Comparison of ENCODE assay signal across 17 cellular contexts in genomic region chr20:62823688-62824475, GRCh38. TPM values are rescaled to one million over a fixed set of nuclear protein-coding genes. Genes with fewer than 3 reads are reported as not detected.
DNase-seq lines count a peak whose midpoint lies in the region; ATAC-seq, FAIRE-seq and TF ChIP-seq lines count a peak whose summit lies in the region.
"Had no signal": no experiment of that assay in that cellular context is flagged by ENCODE, and none has a peak within 500 bp of the region (broad histone marks: within the 10 kb centered on the region; RNA-seq: fewer than 3 reads in every experiment).

No MANE protein-coding gene starts in this region.

- ATAC-seq in K562 (no peak), esophagus mucosa (no peak)

- POLR2A ChIA-PET in K562 (lab: Yijun Ruan, JAX) = interaction anchor here (0.6 to 1.5 kb wide), 5 partner anchors 17 to 309 kb away, joined by 3 to 6 read pairs (median 3); partner anchors contain the start of gene GID8

- H3K36me3 ChIP-seq in Karpas-422 (ENCODE audit: insufficient read depth, low read length) = no peaks in the 10 kb centered on the region
- H3K36me3 ChIP-seq in K562 (ENCODE audit: control insufficient read depth, insufficient read depth, low read length) = no peaks in the 10 kb centered on the region
- no peaks in the 10 kb centered on the region for H3K36me3 ChIP-seq in smooth muscle cell (ENCODE audit: low read depth)
- H3K36me3 ChIP-seq: heart left ventricle had no signal

- H3K79me2 ChIP-seq in Karpas-422 (ENCODE audit: low read length) (no peaks in the 10 kb centered on the region), K562 (ENCODE audit: control insufficient read depth, insufficient read depth, low read length) (no peaks in the 10 kb centered on the region), smooth muscle cell (ENCODE audit: low read depth) (no peaks in the 10 kb centered on the region)

- in situ Hi-C loops in K562 (cut with MboI) = loop anchor here (10.0 kb wide), 1 partner anchor 191 kb away; no protein-coding TSS in a partner anchor

- no peak for TF ChIP-seq POLR2A in K562 (conservative IDR thresholded peaks at IDR 0.05)

- H3K4me3 ChIP-seq in Karpas-422 (ENCODE audit: low read length) (no peak overlapping the region), K562 (no peak overlapping the region), smooth muscle cell (no peak overlapping the region)

- H4K20me1 ChIP-seq in Karpas-422 (ENCODE audit: insufficient read depth, low read depth, low read length) (0 out of 2 replicates have a peak, but pooled peaks cover under 1% of the 10 kb centered on the region), K562 (replicated peaks; ENCODE audit: control insufficient read depth, insufficient read depth, low read length) (0 out of 2 replicates have a peak, but pooled peaks cover 3% of the 10 kb centered on the region), smooth muscle cell (ENCODE audit: low read depth) (no peaks in the 10 kb centered on the region)

- H3K4me1 ChIP-seq in Karpas-422 (ENCODE audit: low read length) = peaks cover 53% of the 10 kb centered on the region
- peaks cover 12 to 100% of the 10 kb centered on the region in 2 experiments for H3K4me1 ChIP-seq in K562 (replicated peaks in 1 of 2; ENCODE audit: control insufficient read depth in 2 of 2, insufficient read depth in 2 of 2, low read length in 2 of 2)
- peaks cover 8% of the 10 kb centered on the region for H3K4me1 ChIP-seq in smooth muscle cell (ENCODE audit: low read depth)

- H3K27me3 ChIP-seq in Karpas-422 (ENCODE audit: low read length) (no peaks in the 10 kb centered on the region), K562 (ENCODE audit: control insufficient read depth in 2 of 2, insufficient read depth in 2 of 2, low read length in 2 of 2) (no peaks in the 10 kb centered on the region), smooth muscle cell (ENCODE audit: low read depth) (no peaks in the 10 kb centered on the region)

- H3K9me3 ChIP-seq in Karpas-422 (ENCODE audit: low read length) (no peaks in the 10 kb centered on the region), K562 (replicated peaks; ENCODE audit: control insufficient read depth, insufficient read depth, low read depth, low read length) (no peaks in the 10 kb centered on the region), smooth muscle cell (replicated peaks; ENCODE audit: low read depth) (no peaks in the 10 kb centered on the region)
- H3K9me3 ChIP-seq: heart left ventricle had no signal

- H3K27ac ChIP-seq in Karpas-422 (ENCODE audit: low read length) (peak overlapping the region; percentile 58), K562 (ENCODE audit: extremely low read depth, low read depth, low read length) (no peak overlapping the region; the same call in 2 of the 3 replicates), smooth muscle cell (ENCODE audit: low read depth) (no peak overlapping the region)

- CTCF ChIA-PET in K562 (lab: Yijun Ruan, JAX; ENCODE audit: low intra/inter-chr PET ratio) = interaction anchor here (0.9 to 2.7 kb wide), 3 partner anchors 16 to 185 kb away, joined by 4 to 18 read pairs (median 7); no protein-coding TSS in a partner anchor

- H3K9me2 ChIP-seq in Karpas-422 (replicated peaks; ENCODE audit: insufficient read depth, low read length) = no peaks in the 10 kb centered on the region

- TF ChIP-seq EP300 in K562 (IDR thresholded peaks at IDR 0.05; ENCODE audit: low read length) = no peak

- peak overlapping the region; percentile 29; the same call in 1 of the 2 replicates for H3K9ac ChIP-seq in Karpas-422 (ENCODE audit: low read length)
- peak overlapping the region in 1 of 2 experiments; percentile 88; a peak in 3 of 4 replicates for H3K9ac ChIP-seq in K562 (ENCODE audit: insufficient read depth in 1 of 2, low read depth in 2 of 2, low read length in 2 of 2)
- no peak overlapping the region for H3K9ac ChIP-seq in smooth muscle cell (ENCODE audit: low read depth)

- TF ChIP-seq CTCF in K562 (IDR thresholded peaks at IDR 0.05 in 2 of 3, conservative IDR thresholded peaks at IDR 0.05 in 1 of 3; ENCODE audit: insufficient read depth in 2 of 3, low read depth in 1 of 3, low read length in 3 of 3) = no peak
- no peak for TF ChIP-seq CTCF in smooth muscle cell (IDR thresholded peaks at IDR 0.05; ENCODE audit: borderline replicate concordance, insufficient read depth, poor library complexity, severe bottlenecking)

- WGBS in K562 (ENCODE audit: insufficient coverage, low coverage, missing lambda C conversion rate) = 86% methylated on average over 23 of the region's 38 CpGs
- WGBS in smooth muscle cell (ENCODE audit: low lambda C conversion rate) = 90% methylated on average over 33 of the region's 38 CpGs

- H2AFZ ChIP-seq in Karpas-422 (ENCODE audit: low read length) = no peak overlapping the region
- peak overlapping the region; percentile 55; the same call in 1 of the 2 replicates for H2AFZ ChIP-seq in K562 (ENCODE audit: low read depth, low read length)
- no peak overlapping the region for H2AFZ ChIP-seq in smooth muscle cell (ENCODE audit: low read depth)

- intact Hi-C loops in K562 (cut with micrococcal nuclease) = loop anchor here (2.0 to 10.0 kb wide), 4 partner anchors 23 to 77 kb away; no protein-coding TSS in a partner anchor

- no peaks in the 10 kb centered on the region for H3F3A ChIP-seq in smooth muscle cell (ENCODE audit: low read depth)

- H3K9me1 ChIP-seq in K562 (ENCODE audit: control insufficient read depth, insufficient read depth, low read length) = no peaks in the 10 kb centered on the region

- no peak for TF ChIP-seq RAD21 in K562 (CRISPR knock-in tag; conservative IDR thresholded peaks at IDR 0.05 in 1 of 2, IDR thresholded peaks at IDR 0.05 in 1 of 2)

- DNase-seq in NCI-H146 (lab: John Stamatoyannopoulos, UW) (peak; percentile 28), NCI-H146 treated with DMSO at 0.1 percent for 48 hours (lab: John Stamatoyannopoulos, UW; ENCODE audit: unreplicated experiment) (no peak), Karpas-422 (no peak), K562 (ENCODE audit: extremely low read depth in 1 of 4, low spot score in 3 of 4) (no peak), smooth muscle cell (lab: John Stamatoyannopoulos, UW; ENCODE audit: unreplicated experiment) (no peak), SIG-M5 treated with dmso at 0.1 percent for 504 hours (lab: John Stamatoyannopoulos, UW; ENCODE audit: unreplicated experiment) (no peak), COLO668 (lab: John Stamatoyannopoulos, UW; ENCODE audit: unreplicated experiment) (no peak)
- DNase-seq: activated CD8-positive, alpha-beta memory T cell treated with anti-CD3 and anti-CD28 coated beads for 24 hours; effector CD4-positive, alpha-beta T cell; heart left ventricle; natural killer cell; stimulated activated naive B cell treated with anti-CD40 and anti-IgM and Interleukin-4, amounts not matched to agents 10 μg/mL and 1 μg/mL and 100 μg/mL, for 72 hours had no signal

- FAIRE-seq in K562 (lab: Jason Lieb, UNC) = no peak
- FAIRE-seq: GM19239, keratinocyte had no signal

- H3K4me2 ChIP-seq in Karpas-422 (ENCODE audit: low read depth, low read length, poor library complexity, severe bottlenecking) (peak overlapping the region; percentile 40), K562 (ENCODE audit: insufficient read depth, low read length) (no peak overlapping the region), smooth muscle cell (peak overlapping the region; percentile 95)

- BruUV-seq in K562 (replicated peaks; lab: Mats Ljungman, UMichigan) = no TSS peak

RNA-seq across cellular contexts. Expression of gene COL9A3, which starts 7.0 kb away (rescaled TPM):
- total RNA-seq in Karpas-422 (2014; rRNA removed; shearing (Covaris generic); ENCODE audit: low replicate concordance) = 41.2 and 87.5 TPM in 2 replicates
- 2.5 and 7.3 TPM in 2 replicates for total RNA-seq in K562 (2011; cell fraction: chromatin; rRNA removed; ENCODE audit: low replicate concordance)
- total RNA-seq in K562 (2011; cell fraction: nucleolus; rRNA removed) = 4.0 and 4.9 TPM in 2 replicates
- 2.8 and 4.0 TPM in 2 replicates for total RNA-seq in K562 (2011; cell fraction: nucleoplasm; rRNA removed)
- total RNA-seq in K562 (2014; rRNA removed) (0.77 and 1.9 TPM in 2 replicates), K562 (2014; rRNA removed; fragmentation: Illumina TruSeq; extraction: Trizol) (0.18 and 0.51 TPM in 2 replicates), K562 (2015; rRNA removed; fragmentation: Illumina TruSeq; extraction: Trizol) (0.98 and 1.4 TPM in 2 replicates), K562 (2021) (1.3 and 1.7 TPM in 2 replicates), smooth muscle cell (23.0 and 30.1 TPM in 2 replicates), esophagus mucosa (1.5 TPM)
- polyA plus RNA-seq in K562 (2011; rRNA removed) (1.3 and 2.5 TPM in 2 replicates), K562 (2014; fragmentation: Illumina TruSeq; extraction: Trizol) (0.48 and 0.76 TPM in 2 replicates), K562 (2014; fragmentation: Nextera tagmentation; extraction: Ambion mirVana) (under 1 TPM in 1 of 2 experiments, not detected in 1; 0.14 TPM), K562 (2014; rRNA removed) (3.0 and 3.6 TPM in 2 replicates), smooth muscle cell (73.3 and 77.4 TPM in 2 replicates)
- polyA plus RNA-seq in K562 (2011; cell fraction: cytosol; rRNA removed) = 1.7 and 1.9 TPM in 2 replicates
- polyA plus RNA-seq in K562 (2011; cell fraction: nucleus; rRNA removed) = 12.1 and 20.8 TPM in 2 replicates
- polyA plus RNA-seq in K562 (2012) = 2.0 and 3.0 TPM in 2 replicates
- 0.35 and 0.87 TPM in 2 replicates for polyA minus RNA-seq in K562 (2011; rRNA and poly(A)+ RNA removed)
- polyA minus RNA-seq in K562 (2011; cell fraction: cytosol; rRNA and poly(A)+ RNA removed) = 1.3 TPM in 1 of 2 replicates, not detected in the other
- polyA minus RNA-seq in K562 (2011; cell fraction: nucleus; rRNA and poly(A)+ RNA removed) = 1.2 and 2.3 TPM in 2 replicates
- total RNA-seq: activated T-helper 1 cell treated with anti-CD3 and anti-CD28 coated beads, Interleukin-12 subunit alpha, Interleukin-12 subunit beta, Interleukin-2, Interleukin-4 antibody, amounts not matched to agents 30 ng/mL and 10 ng/mL and 1 ng/mL, durations not matched to agents 14 hours and 24 hours and 36 hours; CD4-positive, alpha-beta T cell had no signal

RNA-seq across cellular contexts. Expression of gene OGFR, which starts 19.2 kb away (rescaled TPM):
- 23.8 and 99.0 TPM in 2 replicates for total RNA-seq in Karpas-422 (2014; rRNA removed; shearing (Covaris generic); ENCODE audit: low replicate concordance)
- 16.5 and 43.5 TPM in 2 replicates for total RNA-seq in K562 (2011; cell fraction: chromatin; rRNA removed; ENCODE audit: low replicate concordance)
- total RNA-seq in K562 (2011; cell fraction: nucleolus; rRNA removed) = 33.8 and 38.4 TPM in 2 replicates
- 22.4 and 24.6 TPM in 2 replicates for total RNA-seq in K562 (2011; cell fraction: nucleoplasm; rRNA removed)
- total RNA-seq in K562 (2014; rRNA removed) (56.3 and 56.5 TPM in 2 replicates), K562 (2014; rRNA removed; fragmentation: Illumina TruSeq; extraction: Trizol) (8.9 and 10.3 TPM in 2 replicates), K562 (2015; rRNA removed; fragmentation: Illumina TruSeq; extraction: Trizol) (17.5 and 18.7 TPM in 2 replicates), K562 (2021) (33.1 and 36.5 TPM in 2 replicates), smooth muscle cell (21.5 and 24.4 TPM in 2 replicates), esophagus mucosa (16.0 TPM)
- polyA plus RNA-seq in K562 (2011; rRNA removed) (23.3 and 25.4 TPM in 2 replicates), K562 (2014; fragmentation: Illumina TruSeq; extraction: Trizol) (16.6 and 22.0 TPM in 2 replicates), K562 (2014; fragmentation: Nextera tagmentation; extraction: Ambion mirVana) (under 1 TPM; 0.39 TPM), K562 (2014; rRNA removed) (34.2 and 36.7 TPM in 2 replicates), smooth muscle cell (53.2 and 61.4 TPM in 2 replicates)
- polyA plus RNA-seq in K562 (2011; cell fraction: cytosol; rRNA removed) = 15.8 and 36.7 TPM in 2 replicates
- polyA plus RNA-seq in K562 (2011; cell fraction: nucleus; rRNA removed) = 32.3 and 48.8 TPM in 2 replicates
- polyA plus RNA-seq in K562 (2012) = 21.1 and 26.0 TPM in 2 replicates
- polyA minus RNA-seq in K562 (2011; rRNA and poly(A)+ RNA removed) = 17.7 and 23.1 TPM in 2 replicates
- polyA minus RNA-seq in K562 (2011; cell fraction: cytosol; rRNA and poly(A)+ RNA removed) = 19.9 and 22.3 TPM in 2 replicates
- polyA minus RNA-seq in K562 (2011; cell fraction: nucleus; rRNA and poly(A)+ RNA removed) = 8.8 and 9.7 TPM in 2 replicates

RNA-seq across cellular contexts. Expression of gene MRGBP, which starts 27.6 kb away (rescaled TPM):
- total RNA-seq in Karpas-422 (2014; rRNA removed; shearing (Covaris generic); ENCODE audit: low replicate concordance) = 17.9 and 31.9 TPM in 2 replicates
- total RNA-seq in K562 (2011; cell fraction: chromatin; rRNA removed; ENCODE audit: low replicate concordance) = 11.0 and 21.6 TPM in 2 replicates
- 16.4 and 17.2 TPM in 2 replicates for total RNA-seq in K562 (2011; cell fraction: nucleolus; rRNA removed)
- total RNA-seq in K562 (2011; cell fraction: nucleoplasm; rRNA removed) = 12.8 and 15.0 TPM in 2 replicates
- 31.3 and 37.0 TPM in 2 replicates for total RNA-seq in K562 (2014; rRNA removed)
- total RNA-seq in K562 (2014; rRNA removed; fragmentation: Illumina TruSeq; extraction: Trizol) = 18.1 TPM in 2 replicates
- 25.2 and 25.7 TPM in 2 replicates for total RNA-seq in K562 (2015; rRNA removed; fragmentation: Illumina TruSeq; extraction: Trizol)
- 25.1 and 26.1 TPM in 2 replicates for total RNA-seq in K562 (2021)
- 18.7 and 20.7 TPM in 2 replicates for polyA plus RNA-seq in K562 (2011; rRNA removed)
- polyA plus RNA-seq in K562 (2011; cell fraction: cytosol; rRNA removed) = 20.8 and 28.5 TPM in 2 replicates
- 27.0 and 39.1 TPM in 2 replicates for polyA plus RNA-seq in K562 (2011; cell fraction: nucleus; rRNA removed)
- polyA plus RNA-seq in K562 (2012) = 14.8 and 21.7 TPM in 2 replicates
- 18.4 and 21.0 TPM in 2 replicates for polyA plus RNA-seq in K562 (2014; fragmentation: Illumina TruSeq; extraction: Trizol)
- 1 to 10 TPM; 1.9 to 2.8 TPM for polyA plus RNA-seq in K562 (2014; fragmentation: Nextera tagmentation; extraction: Ambion mirVana)
- 26.3 and 26.7 TPM in 2 replicates for polyA plus RNA-seq in K562 (2014; rRNA removed)
- polyA minus RNA-seq in K562 (2011; rRNA and poly(A)+ RNA removed) = 12.7 and 15.7 TPM in 2 replicates
- polyA minus RNA-seq in K562 (2011; cell fraction: cytosol; rRNA and poly(A)+ RNA removed) = 9.6 and 11.5 TPM in 2 replicates
- polyA minus RNA-seq in K562 (2011; cell fraction: nucleus; rRNA and poly(A)+ RNA removed) = 9.4 and 12.2 TPM in 2 replicates
- 15.5 and 18.2 TPM in 2 replicates for total RNA-seq in smooth muscle cell
- 23.1 and 27.2 TPM in 2 replicates for polyA plus RNA-seq in smooth muscle cell
- total RNA-seq in esophagus mucosa = 5.2 TPM

RNA-seq across cellular contexts. Expression of gene TCFL5, which starts 37.7 kb away (rescaled TPM):
- 11.3 and 11.5 TPM in 2 replicates for total RNA-seq in Karpas-422 (2014; rRNA removed; shearing (Covaris generic); ENCODE audit: low replicate concordance)
- 13.1 and 14.9 TPM in 2 replicates for total RNA-seq in K562 (2011; cell fraction: chromatin; rRNA removed; ENCODE audit: low replicate concordance)
- total RNA-seq in K562 (2011; cell fraction: nucleolus; rRNA removed) = 7.5 and 9.5 TPM in 2 replicates
- 8.6 and 8.8 TPM in 2 replicates for total RNA-seq in K562 (2011; cell fraction: nucleoplasm; rRNA removed)
- total RNA-seq in K562 (2014; rRNA removed) (11.1 and 11.2 TPM in 2 replicates), K562 (2014; rRNA removed; fragmentation: Illumina TruSeq; extraction: Trizol) (7.4 and 7.9 TPM in 2 replicates), K562 (2015; rRNA removed; fragmentation: Illumina TruSeq; extraction: Trizol) (9.2 and 10.2 TPM in 2 replicates), K562 (2021) (11.1 and 12.6 TPM in 2 replicates), smooth muscle cell (9.1 and 9.5 TPM in 2 replicates), esophagus mucosa (5.0 TPM)
- polyA plus RNA-seq in K562 (2011; rRNA removed) (8.5 and 12.2 TPM in 2 replicates), K562 (2014; fragmentation: Illumina TruSeq; extraction: Trizol) (5.9 and 7.9 TPM in 2 replicates), K562 (2014; fragmentation: Nextera tagmentation; extraction: Ambion mirVana) (1 to 10 TPM in 1 of 2 experiments, under 1 TPM in 1; 1.00 to 1.1 TPM), K562 (2014; rRNA removed) (9.1 and 10.5 TPM in 2 replicates), smooth muscle cell (6.8 and 12.5 TPM in 2 replicates)
- 4.3 and 4.4 TPM in 2 replicates for polyA plus RNA-seq in K562 (2011; cell fraction: cytosol; rRNA removed)
- 8.0 and 8.3 TPM in 2 replicates for polyA plus RNA-seq in K562 (2011; cell fraction: nucleus; rRNA removed)
- polyA plus RNA-seq in K562 (2012) = 6.7 and 8.1 TPM in 2 replicates
- 6.6 and 6.8 TPM in 2 replicates for polyA minus RNA-seq in K562 (2011; rRNA and poly(A)+ RNA removed)
- polyA minus RNA-seq in K562 (2011; cell fraction: cytosol; rRNA and poly(A)+ RNA removed) = 3.8 and 6.5 TPM in 2 replicates
- 1.9 and 3.9 TPM in 2 replicates for polyA minus RNA-seq in K562 (2011; cell fraction: nucleus; rRNA and poly(A)+ RNA removed)
